1 cellular context compared by ENCODE assay signal in the genomic region with DNA sequence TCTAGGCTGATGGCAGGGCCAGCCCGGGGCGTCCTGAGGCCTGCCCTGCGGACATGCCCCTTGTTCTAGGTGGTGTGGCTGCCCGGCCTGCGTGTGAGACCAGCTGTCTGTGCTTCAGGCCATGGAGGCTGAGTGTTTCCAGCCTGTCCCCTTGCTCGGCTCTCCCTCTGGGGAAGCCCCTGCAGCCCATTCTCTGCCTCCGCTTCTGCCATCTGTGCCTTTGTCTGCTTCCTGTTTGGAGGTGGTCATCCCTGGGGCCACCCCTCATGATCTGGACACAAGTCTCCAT.
TF ChIP-seq lines count a peak whose summit lies in the region.

No MANE protein-coding gene starts in this region.

TF ChIP-seq in GM23338, 12 proteins besides CTCF, POLR2A, EP300 and RAD21 (continued from another document):
- TF ChIP-seq, protein P1, sequence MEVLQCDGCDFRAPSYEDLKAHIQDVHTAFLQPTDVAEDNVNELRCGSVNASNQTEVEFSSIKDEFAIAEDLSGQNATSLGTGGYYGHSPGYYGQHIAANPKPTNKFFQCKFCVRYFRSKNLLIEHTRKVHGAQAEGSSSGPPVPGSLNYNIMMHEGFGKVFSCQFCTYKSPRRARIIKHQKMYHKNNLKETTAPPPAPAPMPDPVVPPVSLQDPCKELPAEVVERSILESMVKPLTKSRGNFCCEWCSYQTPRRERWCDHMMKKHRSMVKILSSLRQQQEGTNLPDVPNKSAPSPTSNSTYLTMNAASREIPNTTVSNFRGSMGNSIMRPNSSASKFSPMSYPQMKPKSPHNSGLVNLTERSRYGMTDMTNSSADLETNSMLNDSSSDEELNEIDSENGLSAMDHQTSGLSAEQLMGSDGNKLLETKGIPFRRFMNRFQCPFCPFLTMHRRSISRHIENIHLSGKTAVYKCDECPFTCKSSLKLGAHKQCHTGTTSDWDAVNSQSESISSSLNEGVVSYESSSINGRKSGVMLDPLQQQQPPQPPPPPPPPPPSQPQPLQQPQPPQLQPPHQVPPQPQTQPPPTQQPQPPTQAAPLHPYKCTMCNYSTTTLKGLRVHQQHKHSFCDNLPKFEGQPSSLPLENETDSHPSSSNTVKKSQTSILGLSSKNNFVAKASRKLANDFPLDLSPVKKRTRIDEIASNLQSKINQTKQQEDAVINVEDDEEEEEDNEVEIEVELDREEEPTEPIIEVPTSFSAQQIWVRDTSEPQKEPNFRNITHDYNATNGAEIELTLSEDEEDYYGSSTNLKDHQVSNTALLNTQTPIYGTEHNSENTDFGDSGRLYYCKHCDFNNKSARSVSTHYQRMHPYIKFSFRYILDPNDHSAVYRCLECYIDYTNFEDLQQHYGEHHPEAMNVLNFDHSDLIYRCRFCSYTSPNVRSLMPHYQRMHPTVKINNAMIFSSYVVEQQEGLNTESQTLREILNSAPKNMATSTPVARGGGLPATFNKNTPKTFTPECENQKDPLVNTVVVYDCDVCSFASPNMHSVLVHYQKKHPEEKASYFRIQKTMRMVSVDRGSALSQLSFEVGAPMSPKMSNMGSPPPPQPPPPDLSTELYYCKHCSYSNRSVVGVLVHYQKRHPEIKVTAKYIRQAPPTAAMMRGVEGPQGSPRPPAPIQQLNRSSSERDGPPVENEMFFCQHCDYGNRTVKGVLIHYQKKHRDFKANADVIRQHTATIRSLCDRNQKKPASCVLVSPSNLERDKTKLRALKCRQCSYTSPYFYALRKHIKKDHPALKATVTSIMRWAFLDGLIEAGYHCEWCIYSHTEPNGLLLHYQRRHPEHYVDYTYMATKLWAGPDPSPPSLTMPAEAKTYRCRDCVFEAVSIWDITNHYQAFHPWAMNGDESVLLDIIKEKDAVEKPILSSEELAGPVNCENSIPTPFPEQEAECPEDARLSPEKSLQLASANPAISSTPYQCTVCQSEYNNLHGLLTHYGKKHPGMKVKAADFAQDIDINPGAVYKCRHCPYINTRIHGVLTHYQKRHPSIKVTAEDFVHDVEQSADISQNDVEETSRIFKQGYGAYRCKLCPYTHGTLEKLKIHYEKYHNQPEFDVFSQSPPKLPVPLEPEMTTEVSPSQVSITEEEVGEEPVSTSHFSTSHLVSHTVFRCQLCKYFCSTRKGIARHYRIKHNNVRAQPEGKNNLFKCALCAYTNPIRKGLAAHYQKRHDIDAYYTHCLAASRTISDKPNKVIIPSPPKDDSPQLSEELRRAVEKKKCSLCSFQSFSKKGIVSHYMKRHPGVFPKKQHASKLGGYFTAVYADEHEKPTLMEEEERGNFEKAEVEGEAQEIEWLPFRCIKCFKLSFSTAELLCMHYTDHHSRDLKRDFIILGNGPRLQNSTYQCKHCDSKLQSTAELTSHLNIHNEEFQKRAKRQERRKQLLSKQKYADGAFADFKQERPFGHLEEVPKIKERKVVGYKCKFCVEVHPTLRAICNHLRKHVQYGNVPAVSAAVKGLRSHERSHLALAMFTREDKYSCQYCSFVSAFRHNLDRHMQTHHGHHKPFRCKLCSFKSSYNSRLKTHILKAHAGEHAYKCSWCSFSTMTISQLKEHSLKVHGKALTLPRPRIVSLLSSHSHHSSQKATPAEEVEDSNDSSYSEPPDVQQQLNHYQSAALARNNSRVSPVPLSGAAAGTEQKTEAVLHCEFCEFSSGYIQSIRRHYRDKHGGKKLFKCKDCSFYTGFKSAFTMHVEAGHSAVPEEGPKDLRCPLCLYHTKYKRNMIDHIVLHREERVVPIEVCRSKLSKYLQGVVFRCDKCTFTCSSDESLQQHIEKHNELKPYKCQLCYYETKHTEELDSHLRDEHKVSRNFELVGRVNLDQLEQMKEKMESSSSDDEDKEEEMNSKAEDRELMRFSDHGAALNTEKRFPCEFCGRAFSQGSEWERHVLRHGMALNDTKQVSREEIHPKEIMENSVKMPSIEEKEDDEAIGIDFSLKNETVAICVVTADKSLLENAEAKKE (CRISPR knock-in tag; IDR thresholded peaks at IDR 0.05) = no peak
- TF ChIP-seq POLR2AphosphoS5 (IDR thresholded peaks at IDR 0.05; ENCODE audit: low read depth) = no peak
